23 cellular contexts compared by ENCODE assay signal in genomic region chr2:219078126-219078525, GRCh38. TPM values are rescaled to one million over a fixed set of nuclear protein-coding genes. Genes with fewer than 3 reads are reported as not detected.
A peak's percentile ranks its signal among the peaks of the same experiment; 100 is the strongest.
DNase-seq lines count a peak whose midpoint lies in the region; ATAC-seq, FAIRE-seq and TF ChIP-seq lines count a peak whose summit lies in the region.
"Had no signal": no experiment of that assay in that cellular context is flagged by ENCODE, and none has a peak within 500 bp of the region (broad histone marks: within the 10 kb centered on the region; RNA-seq: fewer than 3 reads in every experiment).

No MANE protein-coding gene starts in this region.

- H3K4me1 Mint-ChIP-seq in GM23338: peaks cover 7% of the 10 kb centered on the region
- H3K4me1 Mint-ChIP-seq: stimulated activated effector memory CD8-positive, alpha-beta T cell treated with anti-CD3 and anti-CD28 coated beads, Interleukin-12 subunit alpha, Interleukin-12 subunit beta, amount 100 ng/mL, for 72 hours had no signal

- H3K4me2 ChIP-seq in GM23338: no peak overlapping the region

- H3K27ac Mint-ChIP-seq in GM23338: no peak overlapping the region
- H3K27ac Mint-ChIP-seq: activated T-helper 2 cell treated with anti-CD3 and anti-CD28 coated beads, Interferon-gamma antibody, Interleukin-2, Interleukin-4, amounts not matched to agents 10 μg/mL and 5 μg/mL and 100 μg/mL, durations not matched to agents 14 hours and 24 hours and 36 hours; CD8-positive, alpha-beta T cell; nephron progenitor cell; stimulated activated effector memory CD8-positive, alpha-beta T cell treated with anti-CD3 and anti-CD28 coated beads, Interleukin-12 subunit alpha, Interleukin-12 subunit beta, amount 100 ng/mL, for 72 hours had no signal

- H3K4me1 ChIP-seq in GM23338 (ENCODE audit: insufficient read depth) (peaks cover 8% of the 10 kb centered on the region), mucosa of rectum (ENCODE audit: control insufficient read depth in 2 of 2, insufficient read depth in 2 of 2, low read length in 2 of 2) (peaks cover 44 to 50% of the 10 kb centered on the region in 2 donors), small intestine (ENCODE audit: control insufficient read depth in 2 of 2, insufficient read depth in 1 of 2, low read depth in 1 of 2, low read length in 1 of 2) (peaks cover 10 to 22% of the 10 kb centered on the region in 2 donors)

- TF ChIP-seq CTCF in BJ (IDR thresholded peaks at IDR 0.05; ENCODE audit: insufficient read depth, low read depth, low read length) (0 out of 2 replicates have a peak, but pooled peaks have one; percentile 4), GM23338 (conservative IDR thresholded peaks at IDR 0.05; ENCODE audit: low read depth in 2 of 2) (peak; percentile 39 to 44), cardiac fibroblast (IDR thresholded peaks at IDR 0.05; ENCODE audit: low read depth, low read length) (peak; percentile 23)

- H3K9me3 ChIP-seq in mucosa of rectum (ENCODE audit: control insufficient read depth in 2 of 2, low read length in 2 of 2) (no peaks in the 10 kb centered on the region), small intestine (ENCODE audit: control insufficient read depth, low read depth) (no peaks in the 10 kb centered on the region)

- no peak overlapping the region for H2AFZ ChIP-seq in GM23338

- H3K27ac ChIP-seq in GM23338 (ENCODE audit: low read depth): no peak overlapping the region
- H3K27ac ChIP-seq in mucosa of rectum (ENCODE audit: low read depth in 2 of 2, low read length in 2 of 2): peak overlapping the region; percentile 94 to 98
- H3K27ac ChIP-seq in small intestine (ENCODE audit: low read depth in 1 of 2, low read length in 1 of 2): no peak overlapping the region

- no peak overlapping the region for H3K4me3 ChIP-seq in BJ (ENCODE audit: low read depth, low read length)
- H3K4me3 ChIP-seq in GM23338: no peak overlapping the region
- no peak overlapping the region for H3K4me3 ChIP-seq in cardiac fibroblast (replicated peaks in 1 of 2; ENCODE audit: low read depth in 2 of 2, low read length in 2 of 2)
- H3K4me3 ChIP-seq in mucosa of rectum (ENCODE audit: low read length in 2 of 2): no peak overlapping the region
- H3K4me3 ChIP-seq in small intestine (ENCODE audit: low read depth in 1 of 2, low read length in 2 of 2): no peak overlapping the region

- CTCF ChIA-PET in BJ (lab: Yijun Ruan, JAX): interaction anchor here (0.6 to 1.2 kb wide), 2 partner anchors 48 to 54 kb away, joined by 3 read pairs; no protein-coding TSS in a partner anchor

- WGBS in small intestine, 3 donors: 65 to 83% (median 83%) methylated on average over 3 of the region's 3 CpGs

- H3K79me2 ChIP-seq in GM23338 (replicated peaks; ENCODE audit: insufficient read depth): no peaks in the 10 kb centered on the region

- POLR2A ChIA-PET in BJ (lab: Charles Lee): no interaction called here

- no peak for ATAC-seq in GM23338
- no peak for ATAC-seq in Right ventricle myocardium superior (ENCODE audit: poor library complexity)
- ATAC-seq: CD8-positive, alpha-beta T cell; stimulated activated effector memory CD8-positive, alpha-beta T cell treated with anti-CD3 and anti-CD28 coated beads, Interleukin-12 subunit alpha, Interleukin-12 subunit beta, amount 100 ng/mL, for 72 hours had no signal

- DNase-seq in BJ (ENCODE audit: low read depth) (no peak), GM23338 (ENCODE audit: low spot score) (no peak), cardiac fibroblast (ENCODE audit: low read depth in 2 of 2) (no peak), Right ventricle myocardium superior (no peak), EL (no peak), HK-2 (ENCODE audit: unreplicated experiment) (no peak), small intestine (no peak)
- DNase-seq: activated CD4-positive, alpha-beta T cell treated with anti-CD3 and anti-CD28 coated beads for 48 hours; CD8-positive, alpha-beta T cell; effector CD8-positive, alpha-beta T cell; glutamatergic neuron; mesenchymal stem cell; NCI-H187; NCI-H2227 treated with DMSO at 0.1 percent for 48 hours; NCI-H774; nephron progenitor cell; posterior cingulate gyrus had no signal

- no peak overlapping the region for H3K4me3 Mint-ChIP-seq in GM23338
- H3K4me3 Mint-ChIP-seq: CD8-positive, alpha-beta T cell; nephron progenitor cell; stimulated activated effector memory CD8-positive, alpha-beta T cell treated with anti-CD3 and anti-CD28 coated beads, Interleukin-12 subunit alpha, Interleukin-12 subunit beta, amount 100 ng/mL, for 72 hours had no signal

- peaks cover 5% of the 10 kb centered on the region for H3K27me3 Mint-ChIP-seq in GM23338 (ENCODE audit: insufficient read depth, low read depth, poor library complexity)

- H3F3A ChIP-seq in GM23338 (replicated peaks; ENCODE audit: low read depth): no peaks in the 10 kb centered on the region

- no peaks in the 10 kb centered on the region for H3K36me3 Mint-ChIP-seq in GM23338 (ENCODE audit: low read depth)

- intact Hi-C loops in Right ventricle myocardium superior (cut with DNase I): loop anchor here (5.0 kb wide), 1 partner anchor 39 kb away; no protein-coding TSS in a partner anchor

- peaks cover 4% of the 10 kb centered on the region; the same call in 1 of the 2 replicates for H3K36me3 ChIP-seq in BJ (ENCODE audit: control insufficient read depth, insufficient read depth, low read length)
- H3K36me3 ChIP-seq in GM23338 (ENCODE audit: insufficient read depth): no peaks in the 10 kb centered on the region
- peaks cover 24 to 36% of the 10 kb centered on the region in 2 donors for H3K36me3 ChIP-seq in mucosa of rectum (ENCODE audit: control insufficient read depth in 2 of 2, insufficient read depth in 2 of 2, low read length in 2 of 2)
- peaks cover 5% of the 10 kb centered on the region in 2 donors for H3K36me3 ChIP-seq in small intestine (ENCODE audit: control insufficient read depth in 2 of 2, insufficient read depth in 2 of 2, low read length in 2 of 2)

- no peaks in the 10 kb centered on the region for H3K9me2 ChIP-seq in GM23338 (ENCODE audit: insufficient read depth)

- no peak overlapping the region for H3K9ac ChIP-seq in mucosa of rectum (ENCODE audit: low read depth in 1 of 2, low read length in 2 of 2)

- no peak for FAIRE-seq in small intestine (lab: Jason Lieb, UNC)

- no peaks in the 10 kb centered on the region for H3K9me3 Mint-ChIP-seq in GM23338
- H3K9me3 Mint-ChIP-seq: activated T-helper 2 cell treated with anti-CD3 and anti-CD28 coated beads, Interferon-gamma antibody, Interleukin-2, Interleukin-4, amounts not matched to agents 10 μg/mL and 5 μg/mL and 100 μg/mL, durations not matched to agents 14 hours and 24 hours and 36 hours; CD8-positive, alpha-beta T cell; nephron progenitor cell; stimulated activated effector memory CD8-positive, alpha-beta T cell treated with anti-CD3 and anti-CD28 coated beads, Interleukin-12 subunit alpha, Interleukin-12 subunit beta, amount 100 ng/mL, for 72 hours had no signal

- no peaks in the 10 kb centered on the region for H4K20me1 ChIP-seq in GM23338 (replicated peaks; ENCODE audit: insufficient read depth)

- no peaks in the 10 kb centered on the region for H3K27me3 ChIP-seq in BJ (ENCODE audit: control insufficient read depth, insufficient read depth, low read length)
- no peaks in the 10 kb centered on the region for H3K27me3 ChIP-seq in GM23338 (ENCODE audit: insufficient read depth)
- H3K27me3 ChIP-seq in mucosa of rectum (ENCODE audit: control insufficient read depth in 2 of 2, insufficient read depth in 2 of 2, low read length in 2 of 2): no peaks in the 10 kb centered on the region
- H3K27me3 ChIP-seq in small intestine (ENCODE audit: control insufficient read depth in 2 of 2, insufficient read depth in 2 of 2, low read length in 2 of 2): no peaks in the 10 kb centered on the region

TF ChIP-seq in GM23338, 12 proteins besides CTCF, POLR2A, EP300 and RAD21 (continues in another document):
- TF ChIP-seq ZNF114 (CRISPR knock-in tag; IDR thresholded peaks at IDR 0.05) (no peak), ETS1 (IDR thresholded peaks at IDR 0.05) (no peak)

RNA-seq across cellular contexts. Expression of gene IHH, which starts 17.4 kb away (rescaled TPM):
- 0.05 TPM in 2 replicates for polyA plus RNA-seq in BJ (2011; rRNA removed)
- 0.19 TPM in 1 of 2 replicates, not detected in the other for polyA minus RNA-seq in BJ (2011; rRNA and poly(A)+ RNA removed)
- total RNA-seq in GM23338 (2014; rRNA removed; shearing (Covaris generic)): not detected in 2 replicates
- not detected in 2 replicates for polyA plus RNA-seq in GM23338 (2016; fragmentation: Nextera tagmentation; extraction: Ambion mirVana)
- not detected for total RNA-seq in Right ventricle myocardium superior
- 10 to 100 TPM; 13.5 to 29.2 (median 29.1) TPM for polyA plus RNA-seq in small intestine
- total RNA-seq: activated T-helper 2 cell treated with anti-CD3 and anti-CD28 coated beads, Interferon-gamma antibody, Interleukin-2, Interleukin-4, amounts not matched to agents 10 μg/mL and 5 μg/mL and 100 μg/mL, durations not matched to agents 14 hours and 24 hours and 36 hours; cardiac septum; CD8-positive, alpha-beta T cell; Daoy; T-helper 1 cell treated with Interleukin-12 subunit alpha and Interleukin-12 subunit beta and Interleukin-4 antibody, amounts not matched to agents 30 ng/mL and 1 ng/mL, for 36 hours had no signal

RNA-seq across cellular contexts. Expression of gene CFAP65, which starts 36.8 kb away (rescaled TPM):
- polyA plus RNA-seq in BJ (2011; rRNA removed) (not detected in 2 replicates), GM23338 (2016; fragmentation: Nextera tagmentation; extraction: Ambion mirVana) (0.37 and 0.74 TPM in 2 replicates), small intestine (1 to 10 TPM in 1 of 3 donors, under 1 TPM in 1, not detected in 1; 0.06 to 1.1 TPM)
- not detected in 2 replicates for polyA minus RNA-seq in BJ (2011; rRNA and poly(A)+ RNA removed)
- 0.23 and 0.38 TPM in 2 replicates for total RNA-seq in GM23338 (2014; rRNA removed; shearing (Covaris generic))
- total RNA-seq in Right ventricle myocardium superior: not detected
- total RNA-seq: activated T-helper 2 cell treated with anti-CD3 and anti-CD28 coated beads, Interferon-gamma antibody, Interleukin-2, Interleukin-4, amounts not matched to agents 10 μg/mL and 5 μg/mL and 100 μg/mL, durations not matched to agents 14 hours and 24 hours and 36 hours; cardiac septum; CD8-positive, alpha-beta T cell; T-helper 1 cell treated with Interleukin-12 subunit alpha and Interleukin-12 subunit beta and Interleukin-4 antibody, amounts not matched to agents 30 ng/mL and 1 ng/mL, for 36 hours had no signal

Comparison
In these comparisons a context has a peak if more than half of its experiments do, and no peak if none do; other contexts are left out.
1. H3K27ac ChIP-seq: peak in mucosa of rectum (2 of 2); none in GM23338 (single experiment) and small intestine (0 of 2).
2. RNA of gene IHH, which starts 17.4 kb away (polyA plus RNA-seq): 13.5 to 29.2 TPM in small intestine; 0.05 TPM in BJ and not detected in GM23338; every median in the first group is over 10 times any median in the second.
3. Peak in every context shown above with its lines, with median percentiles within 50 percentile points of each other: CTCF ChIP-seq.